In the genomic region with DNA sequence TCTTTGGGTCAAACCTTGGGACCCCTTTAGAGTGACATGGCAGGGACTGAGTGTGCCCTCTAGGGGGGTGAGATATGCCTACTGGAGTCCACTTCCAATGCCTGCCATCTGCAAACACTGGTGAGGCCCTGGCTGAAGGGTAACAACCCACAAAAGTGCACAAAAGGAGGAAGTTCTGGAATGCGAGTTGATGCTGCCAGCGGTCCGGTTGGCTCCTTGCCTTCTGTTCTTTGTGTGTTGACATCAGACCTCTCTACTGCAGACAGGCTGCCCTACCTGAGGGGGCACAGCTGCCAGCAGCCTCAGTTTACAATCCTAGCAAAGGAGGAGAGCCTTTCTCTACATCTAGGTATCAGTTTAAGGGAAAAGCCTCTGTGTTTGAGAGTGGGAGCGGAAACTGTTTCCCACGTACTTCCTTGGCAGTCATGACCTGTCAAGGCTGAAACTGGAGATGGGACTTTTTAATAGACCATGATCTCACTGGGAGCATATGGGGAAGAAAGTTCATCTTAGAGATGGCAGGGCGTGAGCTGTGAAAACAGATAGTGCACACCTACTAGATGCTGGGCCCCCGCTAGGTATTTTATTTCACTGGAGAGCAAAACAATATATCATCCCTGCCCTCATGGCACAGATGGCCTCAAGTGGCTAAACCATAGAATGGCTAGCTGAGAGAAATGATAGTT, we compare ENCODE assay signal across 28 cellular contexts. TPM values are rescaled to one million over a fixed set of nuclear protein-coding genes. Genes with fewer than 3 reads are reported as not detected.
A peak's percentile ranks its signal among the peaks of the same experiment; 100 is the strongest.
DNase-seq lines count a peak whose midpoint lies in the region; ATAC-seq, FAIRE-seq and TF ChIP-seq lines count a peak whose summit lies in the region.
"Had no signal": no experiment of that assay in that cellular context is flagged by ENCODE, and none has a peak within 500 bp of the region (broad histone marks: within the 10 kb centered on the region; RNA-seq: fewer than 3 reads in every experiment).

No MANE protein-coding gene starts in this region.

- H3K27me3 ChIP-seq in right lobe of liver (no peaks in the 10 kb centered on the region), HepG2 (ENCODE audit: control insufficient read depth in 1 of 2, insufficient read depth in 2 of 2, low read length in 2 of 2) (0 out of 5 replicates have a peak, but pooled peaks cover 0 to 3% of the 10 kb centered on the region in 2 experiments)
- H3K27me3 ChIP-seq: BE2C, transverse colon had no signal

- H3K36me3 ChIP-seq in right lobe of liver (no peaks in the 10 kb centered on the region), HepG2 (replicated peaks in 1 of 2; ENCODE audit: control insufficient read depth in 1 of 2, insufficient read depth in 2 of 2, low read length in 2 of 2) (no peaks in the 10 kb centered on the region)
- H3K36me3 ChIP-seq: BE2C, HAP-1, transverse colon had no signal

- H3K9ac ChIP-seq in HepG2 (ENCODE audit: insufficient read depth, low read depth, low read length) = no peak overlapping the region
- H3K9ac ChIP-seq: KMS-11 had no signal

- TF ChIP-seq RAD21 in HepG2 (CRISPR knock-in tag; IDR thresholded peaks at IDR 0.05) = no peak

- intact Hi-C loops in right lobe of liver (cut with DNase I) (no loop called here), HepG2 (cut with micrococcal nuclease; ENCODE audit: unreplicated experiment) (no loop called here)

- H3K36me3 Mint-ChIP-seq in activated T-helper 17 cell treated with anti-CD3 and anti-CD28 coated beads, Interleukin-2, amount 50 U/mL, for 72 hours (ENCODE audit: low read depth) = peaks cover 8% of the 10 kb centered on the region
- peaks cover 25% of the 10 kb centered on the region for H3K36me3 Mint-ChIP-seq in stimulated activated memory B cell treated with anti-CD40 and anti-IgM and Interleukin-4, amounts not matched to agents 10 μg/mL and 1 μg/mL and 100 μg/mL, for 72 hours

- BruUV-seq in HepG2 (replicated peaks; lab: Mats Ljungman, UMichigan) = no TSS peak

- in situ Hi-C loops in HepG2 (cut with HindIII; ENCODE audit: extremely low pct_ligation_motif_present, low pct_unique_long_range_greater_than_20kb) = no loop called here
- in situ Hi-C loops in GM13976 (cut with MboI; ENCODE audit: low sequenced_read_pairs, unreplicated experiment) = no loop called here

- TF ChIP-seq POLR2A in right lobe of liver (IDR thresholded peaks at IDR 0.05) (no peak), HepG2 (IDR thresholded peaks at IDR 0.05; ENCODE audit: insufficient read depth in 1 of 2, low read depth in 2 of 2, low read length in 2 of 2) (no peak)

- FAIRE-seq in HepG2 (lab: Jason Lieb, UNC) = no peak
- FAIRE-seq: bronchial epithelial cell, colon, GM18507, small intestine had no signal

- CTCF ChIA-PET in HepG2 (lab: Yijun Ruan, JAX; ENCODE audit: low intra/inter-chr PET ratio, low total read pairs) = no interaction called here

- H3K79me2 ChIP-seq in HepG2 (ENCODE audit: insufficient read depth, low read length) = no peaks in the 10 kb centered on the region

- no peaks in the 10 kb centered on the region for H3K9me3 ChIP-seq in right lobe of liver
- H3K9me3 ChIP-seq in HepG2 (ENCODE audit: low read length) = no peaks in the 10 kb centered on the region
- H3K9me3 ChIP-seq: BE2C, HAP-1, transverse colon had no signal

- 86% methylated on average over 4 of the region's 7 CpGs for WGBS in right lobe of liver (ENCODE audit: insufficient coverage, low coverage, low lambda C conversion rate, missing lambda C conversion rate)
- 75% methylated on average over 6 of the region's 7 CpGs for WGBS in HepG2 (ENCODE audit: low lambda C conversion rate)

- no peak overlapping the region for H3K4me2 ChIP-seq in HepG2 (ENCODE audit: low read depth, low read length)
- H3K4me2 ChIP-seq: KMS-11 had no signal

- H3K27me3 Mint-ChIP-seq in activated T-helper 17 cell treated with anti-CD3 and anti-CD28 coated beads, Interleukin-2, amount 50 U/mL, for 72 hours = no peaks in the 10 kb centered on the region
- H3K27me3 Mint-ChIP-seq in stimulated activated memory B cell treated with anti-CD40 and anti-IgM and Interleukin-4, amounts not matched to agents 10 μg/mL and 1 μg/mL and 100 μg/mL, for 72 hours = no peaks in the 10 kb centered on the region
- H3K27me3 Mint-ChIP-seq: activated B cell treated with CpG ODN at 0.5 μM for 24 hours; activated naive CD4-positive, alpha-beta T cell treated with anti-CD3 and anti-CD28 coated beads, Interleukin-2, amount 10 ng/mL, durations not matched to agents 7 days and 5 days had no signal

- no peak for TF ChIP-seq CTCF in right lobe of liver (IDR thresholded peaks at IDR 0.05)
- no peak for TF ChIP-seq CTCF in HepG2 (CRISPR knock-in tag; IDR thresholded peaks at IDR 0.05)
- no peak for TF ChIP-seq CTCF in GM13976 (IDR thresholded peaks at IDR 0.05; ENCODE audit: borderline replicate concordance, control extremely low read depth, extremely low read depth, insufficient read depth, missing control alignments)

- no peak for TF ChIP-seq EP300 in HepG2 (IDR thresholded peaks at IDR 0.05; ENCODE audit: low read depth in 2 of 2, low read length in 2 of 2)
- no peak for TF ChIP-seq EP300 in HepG2 (CRISPR knock-in tag; IDR thresholded peaks at IDR 0.05; ENCODE audit: borderline replicate concordance)

- peaks cover 8% of the 10 kb centered on the region for H3K9me3 Mint-ChIP-seq in activated T-helper 17 cell treated with anti-CD3 and anti-CD28 coated beads, Interleukin-2, amount 50 U/mL, for 72 hours
- peaks cover 5% of the 10 kb centered on the region for H3K9me3 Mint-ChIP-seq in stimulated activated memory B cell treated with anti-CD40 and anti-IgM and Interleukin-4, amounts not matched to agents 10 μg/mL and 1 μg/mL and 100 μg/mL, for 72 hours

- H3K4me3 Mint-ChIP-seq in activated T-helper 17 cell treated with anti-CD3 and anti-CD28 coated beads, Interleukin-2, amount 50 U/mL, for 72 hours = peak overlapping the region; percentile 53
- H3K4me3 Mint-ChIP-seq in stimulated activated memory B cell treated with anti-CD40 and anti-IgM and Interleukin-4, amounts not matched to agents 10 μg/mL and 1 μg/mL and 100 μg/mL, for 72 hours = no peak overlapping the region
- H3K4me3 Mint-ChIP-seq: activated B cell treated with CpG ODN at 0.5 μM for 24 hours; activated naive CD4-positive, alpha-beta T cell treated with anti-CD3 and anti-CD28 coated beads, Interleukin-2, amount 10 ng/mL, durations not matched to agents 7 days and 5 days had no signal

- H3K27ac Mint-ChIP-seq in activated T-helper 17 cell treated with anti-CD3 and anti-CD28 coated beads, Interleukin-2, amount 50 U/mL, for 72 hours = no peak overlapping the region
- H3K27ac Mint-ChIP-seq in stimulated activated memory B cell treated with anti-CD40 and anti-IgM and Interleukin-4, amounts not matched to agents 10 μg/mL and 1 μg/mL and 100 μg/mL, for 72 hours = no peak overlapping the region
- H3K27ac Mint-ChIP-seq: activated B cell treated with CpG ODN at 0.5 μM for 24 hours; activated naive CD4-positive, alpha-beta T cell treated with anti-CD3 and anti-CD28 coated beads, Interleukin-2, amount 10 ng/mL, durations not matched to agents 7 days and 5 days had no signal

- POLR2A ChIA-PET in HepG2 (lab: Yijun Ruan, JAX) = no interaction called here

- peaks cover 33% of the 10 kb centered on the region for H3K4me1 Mint-ChIP-seq in activated T-helper 17 cell treated with anti-CD3 and anti-CD28 coated beads, Interleukin-2, amount 50 U/mL, for 72 hours
- H3K4me1 Mint-ChIP-seq in stimulated activated memory B cell treated with anti-CD40 and anti-IgM and Interleukin-4, amounts not matched to agents 10 μg/mL and 1 μg/mL and 100 μg/mL, for 72 hours = peaks cover 41% of the 10 kb centered on the region

- H2AFZ ChIP-seq in HepG2 (ENCODE audit: low read length) = no peak overlapping the region

- DNase-seq in right lobe of liver (peak in 2 of 3 donors; percentile 37 to 59), HepG2 (ENCODE audit: low spot score) (no peak), left lobe of liver (ENCODE audit: low spot score) (no peak), GM13976 (ENCODE audit: low spot score) (no peak)
- DNase-seq: ACHN; activated B cell treated with CpG ODN at 0.5 μM for 24 hours; activated naive CD4-positive, alpha-beta T cell treated with anti-CD3 and anti-CD28 coated beads, Interleukin-2, amount 10 ng/mL, durations not matched to agents 7 days and 5 days; BE2C; COR-L47; DMS79 treated with DMSO at 0.1 percent for 48 hours; effector CD8-positive, alpha-beta T cell; erythroblast; mesenchymal stem cell; NCI-H1694; NCI-H524 treated with DMSO at 0.1 percent for 48 hours; small intestine; stimulated activated CD4-positive, alpha-beta T cell treated with anti-CD3 and anti-CD28 coated beads, Interleukin-1b, Interleukin-23, amount 100 ng/mL, for 48 hours; stimulated activated CD8-positive, alpha-beta memory T cell treated with anti-CD3 and anti-CD28 coated beads, Interleukin-4, amount 100 ng/mL, for 48 hours; transverse colon had no signal

- ATAC-seq in right lobe of liver (peak; percentile 25 to 65 (median 59)), HepG2 (no peak), left lobe of liver (peak; percentile 66), HG02970 (IDR thresholded peaks at IDR 0.05; ENCODE audit: low FRiP score, unreplicated experiment) (no peak)
- no peak for ATAC-seq in activated T-helper 17 cell treated with anti-CD3 and anti-CD28 coated beads, Interleukin-2, amount 50 U/mL, for 72 hours (replicated peaks)
- ATAC-seq in stimulated activated memory B cell treated with anti-CD40 and anti-IgM and Interleukin-4, amounts not matched to agents 10 μg/mL and 1 μg/mL and 100 μg/mL, for 72 hours = no peak
- ATAC-seq: Panc1 had no signal

- H3K4me3 ChIP-seq in right lobe of liver (no peak overlapping the region), HepG2 (replicated peaks in 1 of 3; ENCODE audit: insufficient read depth in 1 of 3, low read depth in 2 of 3, low read length in 3 of 3) (no peak overlapping the region)
- H3K4me3 ChIP-seq: HAP-1, transverse colon had no signal

- H3K4me1 ChIP-seq in right lobe of liver (peaks cover 0 to 31% (median 11%) of the 10 kb centered on the region in 4 donors), HepG2 (ENCODE audit: insufficient read depth, low read length) (no peaks in the 10 kb centered on the region)
- H3K4me1 ChIP-seq: BE2C, HAP-1 had no signal

- H4K20me1 ChIP-seq in HepG2 (ENCODE audit: insufficient read depth, low read length) = no peaks in the 10 kb centered on the region

- H3K27ac ChIP-seq in right lobe of liver (no peak overlapping the region), HepG2 (ENCODE audit: extremely low read length, insufficient read depth, low read length) (no peak overlapping the region)
- H3K27ac ChIP-seq: KMS-11, transverse colon had no signal

RNA-seq across cellular contexts. Expression of a gene that starts 27.2 kb away (rescaled TPM):
- total RNA-seq in right lobe of liver (10 to 100 TPM in 5 of 6 experiments, 1 to 10 TPM in 1; 9.9 to 38.0 (median 12.9) TPM), HepG2 (2016; rRNA removed; fragmentation: Illumina TruSeq; extraction: Trizol) (4.8 and 5.0 TPM in 2 replicates), left lobe of liver (37.0 TPM)
- total RNA-seq in HepG2 (2016; cell fraction: cytosol; rRNA removed; fragmentation: Illumina TruSeq; extraction: Trizol; ENCODE audit: low read depth) = 1.9 and 3.3 TPM in 2 replicates
- total RNA-seq in HepG2 (2016; cell fraction: insoluble cytoplasmic fraction; rRNA removed; fragmentation: Illumina TruSeq; extraction: Trizol) = 4.8 and 5.5 TPM in 2 replicates
- total RNA-seq in HepG2 (2016; cell fraction: membrane; rRNA removed; fragmentation: Illumina TruSeq; extraction: Trizol) = 5.3 and 5.5 TPM in 2 replicates
- total RNA-seq in HepG2 (2016; cell fraction: nucleus; rRNA removed; fragmentation: Illumina TruSeq; extraction: Trizol) = 5.3 and 7.6 TPM in 2 replicates
- 3.3 and 4.5 TPM in 2 replicates for polyA plus RNA-seq in HepG2 (2011; rRNA removed)
- 2.1 and 2.8 TPM in 2 replicates for polyA plus RNA-seq in HepG2 (2011; cell fraction: cytosol; rRNA removed)
- 4.7 and 5.0 TPM in 2 replicates for polyA plus RNA-seq in HepG2 (2011; cell fraction: nucleus; rRNA removed)
- polyA plus RNA-seq in HepG2 (2012) = 5.6 and 6.9 TPM in 2 replicates
- polyA plus RNA-seq in HepG2 (2016; cell fraction: cytosol; fragmentation: Illumina TruSeq; extraction: Trizol; ENCODE audit: low read depth) = 1.5 and 2.8 TPM in 2 replicates
- polyA plus RNA-seq in HepG2 (2016; cell fraction: insoluble cytoplasmic fraction; fragmentation: Illumina TruSeq; extraction: Trizol; ENCODE audit: low read depth) = 3.8 and 4.8 TPM in 2 replicates
- 3.2 and 5.1 TPM in 2 replicates for polyA plus RNA-seq in HepG2 (2016; cell fraction: membrane; fragmentation: Illumina TruSeq; extraction: Trizol; ENCODE audit: low read depth)
- 5.1 and 8.2 TPM in 2 replicates for polyA plus RNA-seq in HepG2 (2016; cell fraction: nucleus; fragmentation: Illumina TruSeq; extraction: Trizol; ENCODE audit: insufficient read depth, low read depth)
- 5.9 and 21.3 TPM in 2 replicates for polyA minus RNA-seq in HepG2 (2011; rRNA and poly(A)+ RNA removed; ENCODE audit: low replicate concordance)
- polyA minus RNA-seq in HepG2 (2011; cell fraction: cytosol; rRNA and poly(A)+ RNA removed) = 3.9 and 8.9 TPM in 2 replicates
- polyA minus RNA-seq in HepG2 (2011; cell fraction: nucleus; rRNA and poly(A)+ RNA removed) = 9.0 and 14.3 TPM in 2 replicates
- 10 to 100 TPM; 41.6 to 44.7 TPM for total RNA-seq in activated T-helper 17 cell treated with anti-CD3 and anti-CD28 coated beads, Interleukin-2, amount 50 U/mL, for 72 hours

Comparison
In these comparisons a context has a peak if more than half of its experiments do, and no peak if none do; other contexts are left out.
1. ATAC-seq: peak in right lobe of liver (4 of 4) and left lobe of liver (single experiment); none in HepG2 (single experiment), activated T-helper 17 cell treated with anti-CD3 and anti-CD28 coated beads, Interleukin-2, amount 50 U/mL, for 72 hours (single experiment), HG02970 (single experiment) and stimulated activated memory B cell treated with anti-CD40 and anti-IgM and Interleukin-4, amounts not matched to agents 10 μg/mL and 1 μg/mL and 100 μg/mL, for 72 hours (single experiment).
2. DNase-seq: peak in right lobe of liver (2 of 3); none in HepG2 (single experiment), left lobe of liver (single experiment) and GM13976 (single experiment).